In genomic region chr11:74035264-74035663, GRCh38 we compare ENCODE assay signal across 1 cellular context.
TF ChIP-seq lines count a peak whose summit lies in the region.

No MANE protein-coding gene starts in this region.

TF ChIP-seq in IMR-90, 13 proteins besides CTCF, POLR2A, EP300 and RAD21:
- TF ChIP-seq USF2 (IDR thresholded peaks at IDR 0.05; ENCODE audit: low read depth, low read length) (no peak), MAZ (IDR thresholded peaks at IDR 0.05; ENCODE audit: borderline replicate concordance, low read depth, low read length) (no peak), CEBPB (IDR thresholded peaks at IDR 0.05; ENCODE audit: low read depth, low read length) (0 out of 2 replicates have a peak, but pooled peaks have one; percentile 7)
TF ChIP-seq in IMR-90: peak in this region for 1.
